8 cellular contexts compared by ENCODE assay signal in the genomic region with DNA sequence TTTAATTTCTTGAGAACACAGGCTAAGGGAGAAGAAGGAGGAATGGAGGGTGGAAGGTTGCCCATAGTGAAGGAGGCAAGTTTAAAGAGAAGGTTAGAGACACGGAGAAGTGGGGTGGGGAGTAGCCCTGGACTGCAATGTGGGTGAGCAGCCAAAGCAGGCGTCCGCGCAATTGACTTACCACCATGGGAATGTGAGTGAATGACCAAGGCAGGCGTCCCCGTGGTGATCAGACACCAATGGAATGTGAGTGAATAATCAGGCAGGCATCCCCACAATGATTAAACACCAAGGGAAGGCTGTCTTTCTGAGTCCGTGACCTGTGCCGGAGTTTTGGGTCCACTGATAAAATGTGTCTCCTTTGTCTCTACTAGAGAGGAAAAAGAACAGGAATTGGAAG.
DNase-seq lines count a peak whose midpoint lies in the region; FAIRE-seq and TF ChIP-seq lines count a peak whose summit lies in the region.
"Not testable (repeated sequence)": the region's sequence is repeated elsewhere in the genome, so short reads cannot be mapped to it uniquely, and the experiment has no call there.

No MANE protein-coding gene starts in this region.

- H3K27ac ChIP-seq in H1 (ENCODE audit: low read depth, low read length) = not testable (repeated sequence)

- H4K20me1 ChIP-seq in H1 (replicated peaks in 1 of 2; ENCODE audit: control insufficient read depth in 1 of 2, insufficient read depth in 2 of 2, low read length in 2 of 2) = not testable (repeated sequence)

- not testable (repeated sequence) for FAIRE-seq in H1 (lab: Jason Lieb, UNC)

- not testable (repeated sequence) for H3K27me3 ChIP-seq in H1 (replicated peaks in 1 of 4; ENCODE audit: control insufficient read depth in 3 of 4, extremely low read depth in 1 of 4, insufficient read depth in 3 of 4, low read length in 3 of 4)

- H2AK5ac ChIP-seq in H1 (ENCODE audit: low read depth, low read length) = not testable (repeated sequence)

- not testable (repeated sequence) for H2BK120ac ChIP-seq in H1 (replicated peaks; ENCODE audit: low read depth, low read length)

- H3K56ac ChIP-seq in H1 (replicated peaks; ENCODE audit: insufficient read length, low read depth, low read length) = not testable (repeated sequence)

- H4K8ac ChIP-seq in H1 (ENCODE audit: extremely low read depth, insufficient read depth, low read length) = not testable (repeated sequence)

- H3K4me2 ChIP-seq in H1 (ENCODE audit: insufficient read depth in 1 of 2, low read depth in 2 of 2, low read length in 2 of 2) = not testable (repeated sequence)

- H3K4ac ChIP-seq in H1 (replicated peaks; ENCODE audit: insufficient read length, low read depth, low read length) = not testable (repeated sequence)

- CTCF ChIA-PET in H1 (lab: Charles Lee; ENCODE audit: partially characterized antibody) = not testable (repeated sequence)

- H3K18ac ChIP-seq in H1 (ENCODE audit: extremely low read depth, low read length) = not testable (repeated sequence)

- not testable (repeated sequence) for TF ChIP-seq POLR2A in H1 (IDR thresholded peaks at IDR 0.05; ENCODE audit: control extremely low read depth in 1 of 2, low read depth in 2 of 2, low read length in 2 of 2)

- H3K4me1 ChIP-seq in H1 (replicated peaks in 1 of 4; ENCODE audit: control insufficient read depth in 3 of 4, insufficient read depth in 4 of 4, low read length in 3 of 4) = not testable (repeated sequence)

- not testable (repeated sequence) for H3K79me1 ChIP-seq in H1 (ENCODE audit: low read depth, low read length)

- TF ChIP-seq EP300 in Ishikawa (IDR thresholded peaks at IDR 0.05; ENCODE audit: borderline replicate concordance); H1 (IDR thresholded peaks at IDR 0.05; ENCODE audit: borderline replicate concordance in 1 of 2, low read depth in 2 of 2, low read length in 2 of 2): not testable (repeated sequence)

- not testable (repeated sequence) for H4K91ac ChIP-seq in H1 (replicated peaks; ENCODE audit: insufficient read length, low read length)

- not testable (repeated sequence) for H2BK20ac ChIP-seq in H1 (ENCODE audit: low read length)

- not testable (repeated sequence) for TF ChIP-seq RAD21 in Ishikawa (IDR thresholded peaks at IDR 0.05; ENCODE audit: low read depth); H1 (IDR thresholded peaks at IDR 0.05 in 1 of 2, conservative IDR thresholded peaks at IDR 0.05 in 1 of 2; ENCODE audit: low read depth in 2 of 2, low read length in 2 of 2)

- H2BK15ac ChIP-seq in H1 (ENCODE audit: low read length) = not testable (repeated sequence)

- not testable (repeated sequence) for H3K9me3 ChIP-seq in H1 (ENCODE audit: insufficient read depth in 2 of 2, low read depth in 1 of 2, low read length in 1 of 2)

- H2AFZ ChIP-seq in H1 (ENCODE audit: low read length) = not testable (repeated sequence)

- not testable (repeated sequence) for H3K79me2 ChIP-seq in H1 (ENCODE audit: control insufficient read depth in 1 of 2, insufficient read depth in 2 of 2, low read length in 2 of 2)

- not testable (repeated sequence) for H4K5ac ChIP-seq in H1 (ENCODE audit: insufficient read length, low read depth, low read length)

- H3K4me3 ChIP-seq in AG09309 (ENCODE audit: control insufficient read depth, low read depth, low read length); H1 (ENCODE audit: extremely low read depth in 1 of 4, insufficient read depth in 2 of 4, low read depth in 3 of 4, low read length in 4 of 4): not testable (repeated sequence)

- H2BK5ac ChIP-seq in H1 (ENCODE audit: low read depth, low read length) = not testable (repeated sequence)

- not testable (repeated sequence) for H3K9ac ChIP-seq in H1 (replicated peaks in 1 of 4; ENCODE audit: extremely low read depth in 1 of 4, low read depth in 3 of 4, low read length in 3 of 4)

- not testable (repeated sequence) for TF ChIP-seq CTCF in AG09309 (IDR thresholded peaks at IDR 0.05; ENCODE audit: control insufficient read depth, insufficient read depth, low read depth, low read length, missing control alignments); H1 (IDR thresholded peaks at IDR 0.05; ENCODE audit: control extremely low read depth in 1 of 3, insufficient read depth in 1 of 3, low read depth in 1 of 3, low read length in 3 of 3)

- H2BK12ac ChIP-seq in H1 (ENCODE audit: low read depth, low read length) = not testable (repeated sequence)

- DNase-seq in AG09309 (ENCODE audit: low read depth) = peak; percentile 2
- DNase-seq in GOT3 (lab: John Stamatoyannopoulos, UW) = peak; percentile 1
- peak; percentile 76 for DNase-seq in RPMI7951 (ENCODE audit: low read depth)
- DNase-seq in amniotic epithelial cell (ENCODE audit: low read depth) = peak; percentile 64
- DNase-seq in H1 (ENCODE audit: low read depth in 1 of 2, low spot score in 2 of 2) = not testable (repeated sequence)
- DNase-seq in islet precursor cell = peak; percentile 89
- DNase-seq in non-pigmented ciliary epithelial cell (ENCODE audit: low read depth) = peak; percentile 65

- not testable (repeated sequence) for H3K36me3 ChIP-seq in H1 (ENCODE audit: control insufficient read depth in 2 of 4, insufficient read depth in 4 of 4, low read length in 3 of 4)

- H3K23me2 ChIP-seq in H1 (ENCODE audit: low read depth, low read length) = not testable (repeated sequence)

- POLR2A ChIA-PET in H1 (lab: Charles Lee; ENCODE audit: partially characterized antibody) = not testable (repeated sequence)

- WGBS in H1 (ENCODE audit: extremely low coverage in 1 of 2, insufficient coverage in 1 of 2, insufficient read length in 1 of 2, insufficient replicate concordance in 2 of 2, low coverage in 1 of 2, low lambda C conversion rate in 2 of 2, missing lambda C conversion rate in 1 of 2), 2 experiments = 92% methylated on average over 8 of the region's 8 CpGs; no CpG with 5 or more reads in 1 of the 2 experiments

- H3K23ac ChIP-seq in H1 (ENCODE audit: insufficient read length) = not testable (repeated sequence)

- H3K14ac ChIP-seq in H1 (ENCODE audit: insufficient read length) = not testable (repeated sequence)

TF ChIP-seq in Ishikawa, 13 proteins besides CTCF, POLR2A, EP300 and RAD21:
- TF ChIP-seq TEAD4 (IDR thresholded peaks at IDR 0.05) = peak; percentile 70

TF ChIP-seq in H1, 55 proteins besides CTCF, POLR2A, EP300 and RAD21:
- TF ChIP-seq TEAD4 (IDR thresholded peaks at IDR 0.05; ENCODE audit: low read depth, low read length) = 0 out of 2 replicates have a peak, but pooled peaks have one; percentile 48
